In the genomic region with DNA sequence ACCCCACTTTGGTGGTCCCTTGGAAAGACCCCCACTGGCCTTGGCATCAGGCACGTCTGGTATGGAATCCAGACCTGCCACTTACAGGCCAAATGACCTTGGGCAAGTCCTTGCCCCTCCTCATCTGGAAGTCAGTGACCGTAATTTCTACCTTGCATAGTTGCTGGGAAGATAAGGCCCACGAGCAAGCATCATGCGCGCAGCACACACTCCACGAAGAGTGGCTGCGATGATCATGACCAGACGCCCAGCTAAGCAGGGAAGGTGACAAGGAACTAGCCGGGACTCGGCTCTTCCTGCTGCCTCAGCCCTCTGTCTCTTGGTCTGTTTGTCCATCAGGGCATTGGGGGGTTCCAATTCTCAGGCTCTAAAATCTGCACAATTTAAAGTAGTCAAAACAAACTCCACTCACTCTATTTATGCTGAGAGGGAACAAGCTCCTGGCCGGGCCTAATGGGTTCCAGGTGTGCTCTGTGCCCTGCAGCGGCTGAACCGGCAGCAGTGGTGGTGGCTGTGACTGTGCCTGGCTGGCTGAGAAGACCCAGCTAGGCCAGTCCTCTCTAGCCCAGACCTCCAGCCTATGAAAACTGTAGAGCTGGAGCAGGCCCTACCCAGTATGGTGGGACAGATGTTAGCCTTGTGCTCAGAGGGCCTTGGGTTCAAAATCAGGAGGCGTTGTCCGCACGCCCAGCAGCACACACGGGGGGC, we compare ENCODE assay signal across 31 cellular contexts. TPM values are rescaled to one million over a fixed set of nuclear protein-coding genes. Genes with fewer than 3 reads are reported as not detected.
A peak's percentile ranks its signal among the peaks of the same experiment; 100 is the strongest.
DNase-seq lines count a peak whose midpoint lies in the region; ATAC-seq and TF ChIP-seq lines count a peak whose summit lies in the region.
"Had no signal": no experiment of that assay in that cellular context is flagged by ENCODE, and none has a peak within 500 bp of the region (broad histone marks: within the 10 kb centered on the region; RNA-seq: fewer than 3 reads in every experiment).

No MANE protein-coding gene starts in this region.

- no CpG with 5 or more reads among the region's 17 CpGs for WGBS in neuronal stem cell (ENCODE audit: extremely low coverage in 2 of 2, insufficient read length in 2 of 2, insufficient replicate concordance in 1 of 2), 2 donors

- H3K18ac ChIP-seq in neuronal stem cell (ENCODE audit: low read length), result peak overlapping the region; percentile 23

- peak overlapping the region; percentile 41 for H2AK5ac ChIP-seq in neuronal stem cell (ENCODE audit: low read depth, low read length)

- H4K91ac ChIP-seq in neuronal stem cell (ENCODE audit: low read depth, low read length, poor library complexity), result no peak overlapping the region

- H3K4ac ChIP-seq in neuronal stem cell (ENCODE audit: low read length), result no peak overlapping the region

- H3K4me3 ChIP-seq in BE2C (ENCODE audit: low read depth, low read length), result no peak overlapping the region
- peak overlapping the region in 1 of 2 donors; percentile 20 for H3K4me3 ChIP-seq in neuronal stem cell (ENCODE audit: low read length in 2 of 2)
- H3K4me3 ChIP-seq: SK-N-MC, skin epidermis, upper lobe of left lung had no signal

- H3K27me3 ChIP-seq in BE2C (no peaks in the 10 kb centered on the region), neuronal stem cell (ENCODE audit: control insufficient read depth in 3 of 3, insufficient read depth in 3 of 3, low read depth in 1 of 3, low read length in 3 of 3) (peaks cover 0 to 30% (median 9%) of the 10 kb centered on the region in 3 experiments)

- no peak for ATAC-seq in left cardiac atrium
- ATAC-seq in HG02763 (IDR thresholded peaks at IDR 0.05; ENCODE audit: unreplicated experiment), result no peak
- ATAC-seq: activated CD8-positive, alpha-beta memory T cell treated with anti-CD3 and anti-CD28 coated beads, Interleukin-2, amount 10 ng/mL, durations not matched to agents 7 days and 5 days; activated naive CD8-positive, alpha-beta T cell treated with anti-CD3 and anti-CD28 coated beads, Interleukin-2, amount 50 U/mL, for 24 hours; activated T-cell treated with anti-CD3 and anti-CD28 coated beads, Interleukin-2, amount 50 U/mL, for 72 hours; naive thymus-derived CD4-positive, alpha-beta T cell; stimulated activated memory B cell treated with anti-CD40 and anti-IgM and Interleukin-4, amounts not matched to agents 10 μg/mL and 1 μg/mL and 100 μg/mL, for 72 hours had no signal

- no peak overlapping the region for H4K8ac ChIP-seq in neuronal stem cell (ENCODE audit: low read depth, low read length)

- H3K23ac ChIP-seq in neuronal stem cell (ENCODE audit: low read depth, low read length, poor library complexity), result peak overlapping the region; percentile 37

- H2AFZ ChIP-seq in neuronal stem cell (ENCODE audit: low read length), result no peak overlapping the region

- intact Hi-C loops in left cardiac atrium (cut with DNase I), result no loop called here

- no peak overlapping the region for H3K14ac ChIP-seq in neuronal stem cell (ENCODE audit: low read length)

- H3K36me3 ChIP-seq in BE2C (no peaks in the 10 kb centered on the region), neuronal stem cell (replicated peaks in 1 of 2; ENCODE audit: control insufficient read depth in 2 of 2, insufficient read depth in 2 of 2, low read length in 2 of 2) (no peaks in the 10 kb centered on the region)
- H3K36me3 ChIP-seq: upper lobe of left lung had no signal

- H3K27ac ChIP-seq in neuronal stem cell (replicated peaks; ENCODE audit: low read length), result no peak overlapping the region
- H3K27ac ChIP-seq: C4-2B, SK-N-MC, upper lobe of left lung had no signal

- H2BK12ac ChIP-seq in neuronal stem cell (ENCODE audit: low read length), result no peak overlapping the region

- H2BK5ac ChIP-seq in neuronal stem cell (ENCODE audit: low read length), result no peak overlapping the region

- peak overlapping the region; percentile 28 for H2BK15ac ChIP-seq in neuronal stem cell (ENCODE audit: low read length)

- H3K4me1 ChIP-seq in BE2C, result peaks cover 36% of the 10 kb centered on the region
- peaks cover 27 to 32% of the 10 kb centered on the region in 2 donors for H3K4me1 ChIP-seq in neuronal stem cell (ENCODE audit: control insufficient read depth in 2 of 2, insufficient read depth in 1 of 2, low read depth in 1 of 2, low read length in 2 of 2)
- H3K4me1 ChIP-seq: Caco-2 had no signal

- DNase-seq in BE2C, result peak; percentile 76
- DNase-seq in SK-N-DZ (ENCODE audit: low spot score), result peak; percentile 71
- peak; percentile 9 for DNase-seq in left cardiac atrium
- DNase-seq in neuronal stem cell (ENCODE audit: low spot score), result no peak
- no peak for DNase-seq in dermis blood vessel endothelial cell
- DNase-seq in NCI-H1105 (lab: John Stamatoyannopoulos, UW), result no peak
- no peak for DNase-seq in NCI-H128 (lab: John Stamatoyannopoulos, UW; ENCODE audit: unreplicated experiment)
- DNase-seq: activated CD4-positive, alpha-beta T cell treated with anti-CD3 and anti-CD28 coated beads, Interleukin-2, amount 50 U/mL, for 4 hours; activated CD8-positive, alpha-beta memory T cell treated with anti-CD3 and anti-CD28 coated beads, Interleukin-2, amount 10 ng/mL, durations not matched to agents 7 days and 5 days; activated naive CD4-positive, alpha-beta T cell; activated naive CD8-positive, alpha-beta T cell treated with anti-CD3 and anti-CD28 coated beads, Interleukin-2, amount 50 U/mL, for 24 hours; activated T-cell treated with anti-CD3 and anti-CD28 coated beads, Interleukin-2, amount 50 U/mL, for 72 hours; Caco-2; endodermal cell; H9; Kasumi-1; midbrain; naive thymus-derived CD4-positive, alpha-beta T cell; NCI-H1436; NCI-H345; NCI-H748 treated with DMSO at 0.1 percent for 48 hours; occipital lobe; RPMI8226; T-helper 2 cell; upper lobe of left lung had no signal

- no peak overlapping the region for H3K9ac ChIP-seq in neuronal stem cell (ENCODE audit: low read depth, low read length, poor library complexity)

- H2BK120ac ChIP-seq in neuronal stem cell (ENCODE audit: low read depth, low read length), result peak overlapping the region; percentile 24

- no peak overlapping the region for H3K4me2 ChIP-seq in neuronal stem cell (ENCODE audit: insufficient read depth, low read length, poor library complexity, severe bottlenecking)

- H3K9me3 ChIP-seq in BE2C, result no peaks in the 10 kb centered on the region
- no peaks in the 10 kb centered on the region for H3K9me3 ChIP-seq in neuronal stem cell (replicated peaks in 1 of 2; ENCODE audit: control insufficient read depth in 2 of 2, insufficient read depth in 1 of 2, low read depth in 1 of 2, low read length in 2 of 2)
- H3K9me3 ChIP-seq: Caco-2, upper lobe of left lung had no signal

- no peak for TF ChIP-seq CTCF in BE2C (IDR thresholded peaks at IDR 0.05; ENCODE audit: low read depth, low read length)

- H3K79me1 ChIP-seq in neuronal stem cell (ENCODE audit: low read depth, low read length), result no peaks in the 10 kb centered on the region

RNA-seq across cellular contexts. Expression of a gene that starts 36.8 kb away (rescaled TPM):
- polyA plus RNA-seq in BE2C (2012; ENCODE audit: insufficient read depth, insufficient read length, low read depth), result 28.9 TPM
- polyA plus RNA-seq in SK-N-DZ (2014; cell fraction: cytosol; rRNA removed), result 12.5 and 12.6 TPM in 2 replicates
- polyA plus RNA-seq in SK-N-DZ (2014; cell fraction: nucleus; rRNA removed), result 13.3 and 15.7 TPM in 2 replicates
- total RNA-seq in left cardiac atrium, result 1 to 10 TPM; 1.6 to 1.7 TPM
- polyA plus RNA-seq in neuronal stem cell (2013, experiment 1 of 2), result 3.8 TPM
- polyA plus RNA-seq in neuronal stem cell (2013, experiment 2 of 2), result 4.3 TPM
- under 0.01 and 0.23 TPM in 2 replicates for total RNA-seq in dermis blood vessel endothelial cell
- total RNA-seq: activated CD8-positive, alpha-beta memory T cell treated with anti-CD3 and anti-CD28 coated beads, Interleukin-2, amount 10 ng/mL, durations not matched to agents 7 days and 5 days; pulmonary artery endothelial cell had no signal

Comparison
In these comparisons a context has a peak if more than half of its experiments do, and no peak if none do; other contexts are left out.
1. DNase-seq: peak in BE2C (single experiment), SK-N-DZ (single experiment) and left cardiac atrium (single experiment); none in neuronal stem cell (single experiment), dermis blood vessel endothelial cell (single experiment), NCI-H1105 (single experiment) and NCI-H128 (single experiment).